In genomic region chr2:46965561-46965957, GRCh38 we compare ENCODE assay signal across 2 cellular contexts.
TF ChIP-seq lines count a peak whose summit lies in the region.

No MANE protein-coding gene starts in this region.

TF ChIP-seq in IMR-90, 13 proteins besides CTCF, POLR2A, EP300 and RAD21:
- peak; percentile 61; the same call in 1 of the 2 replicates for TF ChIP-seq CEBPB (IDR thresholded peaks at IDR 0.05; ENCODE audit: low read depth, low read length)

TF ChIP-seq in HepG2, 621 proteins besides CTCF, POLR2A, EP300 and RAD21:
- peak; percentile 8; the same call in 1 of the 2 replicates for TF ChIP-seq ZBTB33 (CRISPR knock-in tag; IDR thresholded peaks at IDR 0.05)
- peak; percentile 36 for TF ChIP-seq NR2F6 (IDR thresholded peaks at IDR 0.05)
- peak; percentile 32; the same call in 1 of the 2 replicates for TF ChIP-seq NR2F6 (CRISPR knock-in tag; IDR thresholded peaks at IDR 0.05)
- TF ChIP-seq CEBPB (IDR thresholded peaks at IDR 0.05; ENCODE audit: borderline replicate concordance, low read depth, low read length), result peak; percentile 69
- TF ChIP-seq CEBPG (CRISPR knock-in tag; IDR thresholded peaks at IDR 0.05), result peak; percentile 74
- peak; percentile 18; the same call in 1 of the 2 replicates for TF ChIP-seq ZBTB38 (CRISPR knock-in tag; IDR thresholded peaks at IDR 0.05)
- TF ChIP-seq, protein P1, sequence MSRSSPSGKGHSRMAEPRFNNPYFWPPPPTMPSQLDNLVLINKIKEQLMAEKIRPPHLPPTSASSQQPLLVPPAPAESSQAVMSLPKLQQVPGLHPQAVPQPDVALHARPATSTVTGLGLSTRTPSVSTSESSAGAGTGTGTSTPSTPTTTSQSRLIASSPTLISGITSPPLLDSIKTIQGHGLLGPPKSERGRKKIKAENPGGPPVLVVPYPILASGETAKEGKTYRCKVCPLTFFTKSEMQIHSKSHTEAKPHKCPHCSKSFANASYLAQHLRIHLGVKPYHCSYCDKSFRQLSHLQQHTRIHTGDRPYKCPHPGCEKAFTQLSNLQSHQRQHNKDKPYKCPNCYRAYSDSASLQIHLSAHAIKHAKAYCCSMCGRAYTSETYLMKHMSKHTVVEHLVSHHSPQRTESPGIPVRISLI (CRISPR knock-in tag; IDR thresholded peaks at IDR 0.05; ENCODE audit: borderline replicate concordance), result peak; percentile 13; the same call in 1 of the 2 replicates
- TF ChIP-seq YY1 (IDR thresholded peaks at IDR 0.05; ENCODE audit: insufficient read depth, insufficient replicate concordance, low read depth, low read length), result peak; percentile 14
- peak; percentile 52 for TF ChIP-seq RARA (CRISPR knock-in tag; IDR thresholded peaks at IDR 0.05)
